12 cellular contexts compared by ENCODE assay signal in the genomic region with DNA sequence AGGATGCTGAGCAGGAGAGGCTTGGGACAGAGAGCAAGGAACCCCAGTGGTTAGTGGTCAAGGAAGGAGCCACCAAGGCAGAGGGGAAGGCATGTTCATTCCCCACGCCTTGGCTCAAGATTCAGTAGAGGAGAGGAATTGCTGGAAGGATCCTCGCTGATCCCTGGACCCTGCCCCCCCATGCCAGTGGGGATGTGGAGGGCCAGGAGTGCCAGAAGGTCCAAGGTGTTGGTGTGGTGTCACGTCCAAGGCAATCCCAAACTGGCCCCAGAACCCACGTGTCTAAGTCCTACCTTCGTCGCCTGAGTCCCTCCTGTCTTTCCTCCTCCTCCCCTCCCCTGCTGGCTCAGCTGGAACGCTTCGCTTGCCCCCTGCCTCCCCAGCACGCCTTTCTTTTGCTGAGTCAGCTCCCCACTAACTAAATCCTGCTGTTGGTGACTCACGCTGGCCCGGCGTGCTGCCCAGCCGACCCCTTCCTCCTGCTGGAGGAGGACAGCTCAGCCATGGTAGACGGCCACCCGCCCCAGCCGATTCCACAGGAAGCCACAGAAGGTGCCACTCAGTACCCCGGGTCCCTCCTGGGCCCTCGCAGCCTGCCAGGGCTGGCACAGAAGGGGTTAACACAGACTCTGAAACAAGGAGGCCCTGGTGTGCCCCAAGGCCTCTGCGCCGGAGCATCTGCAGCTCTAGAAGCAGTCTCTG. TPM values are rescaled to one million over a fixed set of nuclear protein-coding genes. Genes with fewer than 3 reads are reported as not detected.
A peak's percentile ranks its signal among the peaks of the same experiment; 100 is the strongest.
DNase-seq lines count a peak whose midpoint lies in the region; ATAC-seq and TF ChIP-seq lines count a peak whose summit lies in the region.
"Had no signal": no experiment of that assay in that cellular context is flagged by ENCODE, and none has a peak within 500 bp of the region (broad histone marks: within the 10 kb centered on the region; RNA-seq: fewer than 3 reads in every experiment).

No MANE protein-coding gene starts in this region.

- 76 to 79% (median 77%) methylated on average over 16 to 20 of the region's 20 CpGs for WGBS in heart left ventricle, 4 donors
- 81% methylated on average over 18 of the region's 20 CpGs for WGBS in right lobe of liver (ENCODE audit: insufficient coverage, low coverage, low lambda C conversion rate, missing lambda C conversion rate)

- H3K27ac ChIP-seq in heart left ventricle, result no peak overlapping the region
- no peak overlapping the region for H3K27ac ChIP-seq in right atrium auricular region
- H3K27ac ChIP-seq in right lobe of liver, result no peak overlapping the region
- H3K27ac ChIP-seq in vagina, result peak overlapping the region; percentile 76
- H3K27ac ChIP-seq: pancreas had no signal

- ATAC-seq in heart left ventricle (no peak), right lobe of liver (no peak), GM18520 (IDR thresholded peaks at IDR 0.05; ENCODE audit: unreplicated experiment) (no peak), HG03108 (IDR thresholded peaks at IDR 0.05; ENCODE audit: unreplicated experiment) (no peak)

- H3K9me3 ChIP-seq in heart left ventricle, result no peaks in the 10 kb centered on the region
- no peaks in the 10 kb centered on the region for H3K9me3 ChIP-seq in right atrium auricular region
- no peaks in the 10 kb centered on the region for H3K9me3 ChIP-seq in right lobe of liver
- H3K9me3 ChIP-seq in vagina, result no peaks in the 10 kb centered on the region
- H3K9me3 ChIP-seq: pancreas had no signal

- H3K27me3 ChIP-seq in heart left ventricle (no peaks in the 10 kb centered on the region), right atrium auricular region (no peaks in the 10 kb centered on the region), right lobe of liver (no peaks in the 10 kb centered on the region), vagina (no peaks in the 10 kb centered on the region)
- H3K27me3 ChIP-seq: pancreas had no signal

- no peak overlapping the region for H3K4me3 ChIP-seq in heart left ventricle
- no peak overlapping the region for H3K4me3 ChIP-seq in right atrium auricular region
- H3K4me3 ChIP-seq in cardiac fibroblast (replicated peaks in 1 of 2; ENCODE audit: low read depth in 2 of 2, low read length in 2 of 2), result no peak overlapping the region
- no peak overlapping the region for H3K4me3 ChIP-seq in right lobe of liver
- no peak overlapping the region for H3K4me3 ChIP-seq in vagina
- H3K4me3 ChIP-seq: pancreas had no signal

- H3K36me3 ChIP-seq in heart left ventricle, result peaks cover 0 to 2% (median 0%) of the 10 kb centered on the region in 9 donors
- H3K36me3 ChIP-seq in right atrium auricular region, result no peaks in the 10 kb centered on the region
- peaks cover 0 to 6% (median 0%) of the 10 kb centered on the region in 4 donors for H3K36me3 ChIP-seq in right lobe of liver
- H3K36me3 ChIP-seq in vagina, result no peaks in the 10 kb centered on the region
- H3K36me3 ChIP-seq: pancreas had no signal

- peak; percentile 4 to 68 (median 14) for DNase-seq in heart left ventricle
- DNase-seq in right atrium auricular region (ENCODE audit: low spot score), result no peak
- peak; percentile 87 to 89 for DNase-seq in cardiac fibroblast (ENCODE audit: low read depth in 2 of 2)
- peak in 2 of 3 donors; percentile 40 for DNase-seq in right lobe of liver
- DNase-seq in vagina (ENCODE audit: extremely low spot score in 2 of 2), result peak in 1 of 2 donors; percentile 86
- DNase-seq in NCI-H2227 (lab: John Stamatoyannopoulos, UW; ENCODE audit: unreplicated experiment), result no peak
- DNase-seq: activated CD4-positive, alpha-beta memory T cell treated with anti-CD3 and anti-CD28 coated beads for 36 hours; CD4-positive, CD25-positive, alpha-beta regulatory T cell; NCI-H526 treated with DMSO at 0.1 percent for 48 hours had no signal

- intact Hi-C loops in heart left ventricle (cut with DNase I) (loop anchor here in 3 of 10 donors (5.0 kb wide), 2 partner anchors 128 to 133 kb away; a partner anchor contains a TSS), right lobe of liver (cut with DNase I) (loop anchor here in 1 of 2 donors (5.0 kb wide), 1 partner anchor 188 kb away; a partner anchor contains a TSS), vagina (cut with DNase I) (no loop called here)

- TF ChIP-seq CTCF in heart left ventricle (IDR thresholded peaks at IDR 0.05) (no peak), right atrium auricular region (IDR thresholded peaks at IDR 0.05) (no peak), cardiac fibroblast (IDR thresholded peaks at IDR 0.05; ENCODE audit: low read depth, low read length) (peak; percentile 32), right lobe of liver (IDR thresholded peaks at IDR 0.05) (no peak), vagina (IDR thresholded peaks at IDR 0.05) (no peak)

- H3K4me1 ChIP-seq in heart left ventricle (peaks cover 0 to 9% (median 0%) of the 10 kb centered on the region in 12 donors), right atrium auricular region (peaks cover 0 to 10% of the 10 kb centered on the region in 2 donors), right lobe of liver (no peaks in the 10 kb centered on the region), vagina (peaks cover 20% of the 10 kb centered on the region)
- H3K4me1 ChIP-seq: pancreas had no signal

- TF ChIP-seq POLR2A in heart left ventricle (IDR thresholded peaks at IDR 0.05), result no peak
- no peak for TF ChIP-seq POLR2A in right lobe of liver (IDR thresholded peaks at IDR 0.05)
- no peak for TF ChIP-seq POLR2A in vagina (IDR thresholded peaks at IDR 0.05)

RNA-seq across cellular contexts. Expression of a gene that starts 37.6 kb away (rescaled TPM):
- total RNA-seq in heart left ventricle, result under 1 TPM in 2 of 9 donors, not detected in 7; 0.51 to 0.80 TPM
- polyA plus RNA-seq in heart left ventricle, result under 1 TPM in 1 of 2 donors, not detected in 1; 1.00 TPM
- not detected for total RNA-seq in right atrium auricular region
- over 10,000 TPM; 11,577 to 28,471 (median 22,756) TPM for total RNA-seq in right lobe of liver
- total RNA-seq in vagina, result not detected
- total RNA-seq: activated CD4-positive, alpha-beta memory T cell treated with anti-CD3 and anti-CD28 coated beads for 36 hours; CD4-positive, CD25-positive, alpha-beta regulatory T cell had no signal
- polyA plus RNA-seq: CD4-positive, CD25-positive, alpha-beta regulatory T cell had no signal

RNA-seq across cellular contexts. Expression of a gene that starts 44.4 kb away (rescaled TPM):
- total RNA-seq in heart left ventricle (not detected), right atrium auricular region (not detected), right lobe of liver (1,000 to 10,000 TPM; 3,162 to 5,107 (median 3,869) TPM), vagina (not detected)
- under 1 TPM in 1 of 2 donors, not detected in 1; 0.14 TPM for polyA plus RNA-seq in heart left ventricle
- total RNA-seq: activated CD4-positive, alpha-beta memory T cell treated with anti-CD3 and anti-CD28 coated beads for 36 hours; CD4-positive, CD25-positive, alpha-beta regulatory T cell had no signal
- polyA plus RNA-seq: CD4-positive, CD25-positive, alpha-beta regulatory T cell had no signal

Comparison
In these comparisons a context has a peak if more than half of its experiments do, and no peak if none do; other contexts are left out.
1. DNase-seq: peak in heart left ventricle (5 of 5), cardiac fibroblast (2 of 2) and right lobe of liver (2 of 3); none in right atrium auricular region (single experiment) and NCI-H2227 (single experiment).
2. RNA of a gene that starts 37.6 kb away (total RNA-seq): 11,577 to 28,471 TPM in right lobe of liver; not detected in right atrium auricular region, 0.51 to 0.80 TPM in heart left ventricle and not detected in vagina (single experiment); every median in the first group is over 1,000 times any median in the second.
3. RNA of a gene that starts 44.4 kb away (total RNA-seq): 3,162 to 5,107 TPM in right lobe of liver; not detected in heart left ventricle, not detected in right atrium auricular region and not detected in vagina (single experiment); every median in the first group is over 1,000 times any median in the second.